ENCODE assay signal across 25 cellular contexts in genomic region chr4:41287005-41287404, GRCh38. TPM values are rescaled to one million over a fixed set of nuclear protein-coding genes. Genes with fewer than 3 reads are reported as not detected.
DNase-seq lines count a peak whose midpoint lies in the region; ATAC-seq and TF ChIP-seq lines count a peak whose summit lies in the region.
"Had no signal": no experiment of that assay in that cellular context is flagged by ENCODE, and none has a peak within 500 bp of the region (broad histone marks: within the 10 kb centered on the region; RNA-seq: fewer than 3 reads in every experiment).

No MANE protein-coding gene starts in this region.

- intact Hi-C loops in A673 (cut with micrococcal nuclease; ENCODE audit: unreplicated experiment) (no loop called here), esophagus muscularis mucosa (cut with DNase I) (no loop called here), mucosa of descending colon (cut with DNase I, micrococcal nuclease) (loop anchor here in 1 of 2 donors (10.0 kb wide), 1 partner anchor 598 kb away; no protein-coding TSS in a partner anchor)

- ATAC-seq in GM18858 (IDR thresholded peaks at IDR 0.05; ENCODE audit: unreplicated experiment) (no peak), mucosa of descending colon (no peak)
- ATAC-seq: gastrocnemius medialis, GM12878, left ventricle myocardium superior had no signal

- POLR2A ChIA-PET in HEK293 (lab: Yijun Ruan, JAX) (no interaction called here), A673 (lab: Charles Lee; ENCODE audit: low non-redundant PET) (no interaction called here)

- 87% methylated on average over 1 of the region's 1 CpG for WGBS in esophagus muscularis mucosa

- H3K4me1 ChIP-seq in HEK293 (ENCODE audit: control insufficient read depth, insufficient read depth, low read length): no peaks in the 10 kb centered on the region
- no peaks in the 10 kb centered on the region for H3K4me1 ChIP-seq in A673 (ENCODE audit: insufficient read depth, low read length, poor library complexity, severe bottlenecking)
- no peaks in the 10 kb centered on the region for H3K4me1 ChIP-seq in esophagus muscularis mucosa
- H3K4me1 ChIP-seq in mucosa of descending colon (ENCODE audit: low read depth): no peaks in the 10 kb centered on the region
- H3K4me1 ChIP-seq: Caco-2, gastrocnemius medialis had no signal

- DNase-seq in AG09309 (ENCODE audit: low read depth): peak; percentile 5
- DNase-seq in amniotic stem cell (lab: John Stamatoyannopoulos, UW): peak; percentile 1
- peak; percentile 55 for DNase-seq in left kidney (ENCODE audit: low read depth, low spot score)
- DNase-seq in A673 (ENCODE audit: low spot score): no peak
- DNase-seq in esophagus muscularis mucosa (ENCODE audit: extremely low spot score): no peak
- no peak for DNase-seq in mucosa of descending colon
- DNase-seq: activated CD4-positive, alpha-beta memory T cell treated with anti-CD3 and anti-CD28 coated beads, Interleukin-2, amount 10 ng/mL, durations not matched to agents 7 days and 5 days; activated naive CD4-positive, alpha-beta T cell treated with Interleukin-2 at 50 U/mL for 16 hours; activated T-cell treated with anti-CD3 and anti-CD28 coated beads, Interleukin-2, amount 50 U/mL, for 1 hour; Caco-2; endodermal cell; gastrocnemius medialis; GDM1; left ventricle myocardium superior; NCI-H1417 treated with DMSO at 0.1 percent for 48 hours; NCI-H446 treated with DMSO at 0.1 percent for 48 hours; ovary; Right ventricle myocardium superior; stimulated activated CD4-positive, alpha-beta T cell treated with anti-CD3 and anti-CD28 coated beads, Interleukin-2, amount 100 ng/mL, for 48 hours; WERI-Rb-1 had no signal

- TF ChIP-seq EP300 in esophagus muscularis mucosa (IDR thresholded peaks at IDR 0.05): no peak

- no TSS peak for BruUV-seq in A673 (replicated peaks; lab: Mats Ljungman, UMichigan)

- CTCF ChIA-PET in HEK293 (lab: Yijun Ruan, JAX) (no interaction called here), A673 (lab: Charles Lee) (no interaction called here)

- H3K4me3 ChIP-seq in AG09309 (ENCODE audit: control insufficient read depth, low read depth, low read length) (no peak overlapping the region), HEK293 (ENCODE audit: low read depth, low read length) (no peak overlapping the region), A673 (ENCODE audit: low read depth, low read length, poor library complexity, severe bottlenecking) (no peak overlapping the region), esophagus muscularis mucosa (no peak overlapping the region), mucosa of descending colon (no peak overlapping the region)
- H3K4me3 ChIP-seq: gastrocnemius medialis, GM12878, ovary had no signal

- no peak for TF ChIP-seq POLR2A in esophagus muscularis mucosa (IDR thresholded peaks at IDR 0.05; ENCODE audit: low read depth)

- TF ChIP-seq CTCF in AG09309 (IDR thresholded peaks at IDR 0.05; ENCODE audit: control insufficient read depth, insufficient read depth, low read depth, low read length, missing control alignments) (no peak), HEK293 (tag by site-specific recombination; IDR thresholded peaks at IDR 0.05) (no peak), A673 (conservative IDR thresholded peaks at IDR 0.05; ENCODE audit: low read depth, low read length) (no peak), esophagus muscularis mucosa (IDR thresholded peaks at IDR 0.05) (no peak), mucosa of descending colon (IDR thresholded peaks at IDR 0.05) (no peak)

- H3K27me3 ChIP-seq in A673 (replicated peaks; ENCODE audit: insufficient read depth, low read depth, low read length, poor library complexity) (no peaks in the 10 kb centered on the region), esophagus muscularis mucosa (no peaks in the 10 kb centered on the region)
- H3K27me3 ChIP-seq: gastrocnemius medialis, ovary had no signal

- H3K27ac ChIP-seq in HEK293 (ENCODE audit: extremely low read depth, low read depth, low read length) (no peak overlapping the region), A673 (ENCODE audit: low read depth, low read length, poor library complexity, severe bottlenecking) (no peak overlapping the region), esophagus muscularis mucosa (replicated peaks in 1 of 4) (no peak overlapping the region)
- H3K27ac ChIP-seq: gastrocnemius medialis, ovary, WERI-Rb-1 had no signal

- no peaks in the 10 kb centered on the region for H3K36me3 ChIP-seq in HEK293 (ENCODE audit: control insufficient read depth in 2 of 2, insufficient read depth in 1 of 2, low read length in 2 of 2)
- no peaks in the 10 kb centered on the region for H3K36me3 ChIP-seq in A673 (ENCODE audit: insufficient read depth, low read length, poor library complexity, severe bottlenecking)
- H3K36me3 ChIP-seq in esophagus muscularis mucosa: no peaks in the 10 kb centered on the region
- no peaks in the 10 kb centered on the region for H3K36me3 ChIP-seq in mucosa of descending colon (ENCODE audit: low read depth)
- H3K36me3 ChIP-seq: gastrocnemius medialis, ovary, WERI-Rb-1 had no signal

- H3K9me3 ChIP-seq in HEK293 (ENCODE audit: control insufficient read depth, insufficient read depth, low read depth, low read length) (no peaks in the 10 kb centered on the region), A673 (ENCODE audit: low read depth, low read length, poor library complexity, severe bottlenecking) (no peaks in the 10 kb centered on the region), esophagus muscularis mucosa (no peaks in the 10 kb centered on the region), mucosa of descending colon (no peaks in the 10 kb centered on the region)
- H3K9me3 ChIP-seq: gastrocnemius medialis, ovary had no signal

TF ChIP-seq in HEK293, 187 proteins besides CTCF, POLR2A, EP300 and RAD21:
- no peak for TF ChIP-seq ZNF639 (tag by site-specific recombination; IDR thresholded peaks at IDR 0.05)
- peak; percentile 52 for TF ChIP-seq PRDM6 (tag by site-specific recombination; IDR thresholded peaks at IDR 0.05)
- no peak for TF ChIP-seq ZNF214 (tag by site-specific recombination; IDR thresholded peaks at IDR 0.05; ENCODE audit: borderline replicate concordance)
- TF ChIP-seq INSM2 (tag by site-specific recombination; IDR thresholded peaks at IDR 0.05): no peak
- peak; percentile 69; the same call in 1 of the 2 replicates for TF ChIP-seq TRIM28 (IDR thresholded peaks at IDR 0.05; ENCODE audit: borderline replicate concordance, low read length)

RNA-seq across cellular contexts. Expression of gene UCHL1, which starts 30.3 kb away (rescaled TPM):
- total RNA-seq in A673 (2021): 908 and 959 TPM in 2 replicates
- total RNA-seq in esophagus muscularis mucosa: 100 to 1,000 TPM in 1 of 4 donors, 10 to 100 TPM in 3; 30.3 to 120 (median 40.8) TPM
- 10 to 100 TPM in 2 of 3 donors, 1 to 10 TPM in 1; 4.1 to 76.0 (median 11.1) TPM for total RNA-seq in mucosa of descending colon
- total RNA-seq: activated CD4-positive, alpha-beta memory T cell treated with anti-CD3 and anti-CD28 coated beads, Interleukin-2, amount 10 ng/mL, durations not matched to agents 7 days and 5 days; HT1080; T-helper 1 cell treated with Interleukin-12 subunit alpha and Interleukin-12 subunit beta and Interleukin-4 antibody, amounts not matched to agents 30 ng/mL and 1 ng/mL, for 36 hours had no signal

Comparison
In these comparisons a context has a peak if more than half of its experiments do, and no peak if none do; other contexts are left out.
1. DNase-seq: peak in AG09309 (single experiment), amniotic stem cell (single experiment) and left kidney (single experiment); none in A673 (single experiment), esophagus muscularis mucosa (single experiment) and mucosa of descending colon (0 of 3).